In genomic region chr4:41202356-41202755, GRCh38 we compare ENCODE assay signal across 15 cellular contexts. TPM values are rescaled to one million over a fixed set of nuclear protein-coding genes. Genes with fewer than 3 reads are reported as not detected.
"Had no signal": no experiment of that assay in that cellular context is flagged by ENCODE, and none has a peak within 500 bp of the region (broad histone marks: within the 10 kb centered on the region; RNA-seq: fewer than 3 reads in every experiment).

No MANE protein-coding gene starts in this region.

- H3K9me3 ChIP-seq: esophagus muscularis mucosa, thoracic aorta had no signal

- H3K27me3 ChIP-seq: esophagus muscularis mucosa had no signal

- H3K4me1 Mint-ChIP-seq: naive B cell had no signal

- H3K4me3 ChIP-seq: esophagus muscularis mucosa, smooth muscle cell, thoracic aorta had no signal

- DNase-seq: activated CD4-positive, alpha-beta memory T cell treated with anti-CD3 and anti-CD28 coated beads, Interleukin-2, amount 10 ng/mL, durations not matched to agents 7 days and 5 days; activated CD4-positive, alpha-beta T cell treated with anti-CD3 and anti-CD28 coated beads for 4 hours; activated effector memory CD4-positive, alpha-beta T cell treated with Interleukin-2 at 50 U/mL for 16 hours; activated T-cell treated with anti-CD3 and anti-CD28 coated beads, Interleukin-2, amount 50 U/mL, for 24 hours; head of caudate nucleus; naive B cell; SIG-M5; stimulated activated naive CD8-positive, alpha-beta T cell treated with anti-CD3 and anti-CD28 coated beads, Interleukin-15, Interleukin-2, amounts not matched to agents 100 U/mL and 50 U/mL, for 24 hours; SW 1271 had no signal

- H3K27ac ChIP-seq: thoracic aorta had no signal

- H3K27ac Mint-ChIP-seq: activated CD4-positive, alpha-beta memory T cell treated with anti-CD3 and anti-CD28 coated beads, Interleukin-2, amount 10 ng/mL, durations not matched to agents 7 days and 5 days; activated naive CD8-positive, alpha-beta T cell; activated T-cell treated with anti-CD3 and anti-CD28 coated beads, Interleukin-2, amount 50 U/mL, for 24 hours; naive B cell had no signal

- H3K4me3 Mint-ChIP-seq: activated CD4-positive, alpha-beta memory T cell treated with anti-CD3 and anti-CD28 coated beads, Interleukin-2, amount 10 ng/mL, durations not matched to agents 7 days and 5 days; activated naive CD8-positive, alpha-beta T cell; activated T-cell treated with anti-CD3 and anti-CD28 coated beads, Interleukin-2, amount 50 U/mL, for 24 hours; naive B cell; WTC11 had no signal

- H3K9me3 Mint-ChIP-seq: activated CD4-positive, alpha-beta memory T cell treated with anti-CD3 and anti-CD28 coated beads, Interleukin-2, amount 10 ng/mL, durations not matched to agents 7 days and 5 days; activated T-cell treated with anti-CD3 and anti-CD28 coated beads, Interleukin-2, amount 50 U/mL, for 24 hours; WTC11 had no signal

- H3K36me3 ChIP-seq: esophagus muscularis mucosa, thoracic aorta had no signal

- H3K36me3 Mint-ChIP-seq: activated naive CD8-positive, alpha-beta T cell; naive B cell; WTC11 had no signal

- ATAC-seq: stimulated activated naive CD8-positive, alpha-beta T cell treated with anti-CD3 and anti-CD28 coated beads, Interleukin-15, Interleukin-2, amounts not matched to agents 100 U/mL and 50 U/mL, for 24 hours; WTC11 had no signal

RNA-seq across cellular contexts. Expression of gene UCHL1, which starts 54.4 kb away (rescaled TPM):
- total RNA-seq: activated CD4-positive, alpha-beta memory T cell treated with anti-CD3 and anti-CD28 coated beads, Interleukin-2, amount 10 ng/mL, durations not matched to agents 7 days and 5 days; mononuclear cell had no signal
